ENCODE assay signal across 1 cellular context in the genomic region with DNA sequence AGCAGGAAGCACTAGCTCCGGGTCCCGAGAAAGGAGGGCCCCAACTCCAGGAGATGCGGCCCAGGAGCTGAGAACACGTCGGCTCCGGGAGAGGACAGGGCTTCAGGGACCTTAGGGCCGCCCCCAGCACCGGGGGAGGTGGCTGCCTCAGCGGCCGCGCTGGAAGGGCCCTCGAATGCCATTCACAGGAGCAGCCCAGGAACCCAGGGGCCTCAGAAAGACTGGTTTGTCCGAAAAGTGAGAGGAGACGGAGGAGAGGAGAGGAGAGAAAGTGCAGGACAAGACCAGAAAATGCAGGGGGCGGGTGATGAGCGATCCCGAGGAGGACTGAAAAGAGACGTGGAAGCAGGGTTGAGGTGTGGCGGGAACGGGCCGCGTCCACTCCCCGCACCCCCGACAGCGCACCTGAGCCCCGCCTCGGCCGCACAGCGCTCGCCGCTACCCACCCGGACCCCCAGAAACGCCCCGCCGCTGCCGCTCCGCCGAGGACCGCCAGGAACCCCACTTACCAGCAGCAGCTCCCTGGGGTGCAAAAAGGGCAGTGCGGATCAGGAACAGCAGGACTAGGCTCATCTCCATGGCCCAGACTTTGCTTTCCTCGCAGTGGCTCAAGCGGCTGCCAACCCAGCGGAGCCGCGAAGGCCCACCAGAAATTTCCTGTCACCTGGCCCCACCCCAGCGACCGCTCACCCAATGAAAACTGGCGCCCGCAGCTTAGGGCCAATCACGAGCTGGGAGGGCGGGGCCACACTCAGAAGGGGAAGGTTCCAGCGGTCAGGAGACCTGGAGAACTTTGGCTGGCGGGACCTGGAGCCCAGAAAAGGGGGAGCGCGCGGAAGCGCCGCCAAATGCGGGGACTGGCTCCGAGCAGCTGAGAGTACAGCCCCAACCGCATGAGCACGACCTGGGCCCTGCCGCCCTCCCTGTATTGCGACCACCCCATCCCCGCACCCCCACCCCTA.
TF ChIP-seq lines count a peak whose summit lies in the region.

No MANE protein-coding gene starts in this region.

TF ChIP-seq in HepG2, 621 proteins besides CTCF, POLR2A, EP300 and RAD21 (continued from another document and continues in another):
- TF ChIP-seq, protein P1, sequence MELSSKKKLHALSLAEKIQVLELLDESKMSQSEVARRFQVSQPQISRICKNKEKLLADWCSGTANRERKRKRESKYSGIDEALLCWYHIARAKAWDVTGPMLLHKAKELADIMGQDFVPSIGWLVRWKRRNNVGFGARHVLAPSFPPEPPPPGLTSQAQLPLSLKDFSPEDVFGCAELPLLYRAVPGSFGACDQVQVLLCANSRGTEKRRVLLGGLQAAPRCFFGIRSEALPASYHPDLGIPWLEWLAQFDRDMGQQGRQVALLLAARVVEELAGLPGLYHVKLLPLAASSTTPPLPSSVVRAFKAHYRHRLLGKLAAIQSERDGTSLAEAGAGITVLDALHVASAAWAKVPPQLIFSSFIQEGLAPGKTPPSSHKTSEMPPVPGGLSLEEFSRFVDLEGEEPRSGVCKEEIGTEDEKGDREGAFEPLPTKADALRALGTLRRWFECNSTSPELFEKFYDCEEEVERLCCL (CRISPR knock-in tag; IDR thresholded peaks at IDR 0.05; ENCODE audit: borderline replicate concordance), result peak; percentile 75; the same call in 1 of the 2 replicates
- TF ChIP-seq SRY (CRISPR knock-in tag; IDR thresholded peaks at IDR 0.05) (peak; percentile 35; the same call in 1 of the 2 replicates), SP2 (CRISPR knock-in tag; IDR thresholded peaks at IDR 0.05) (peak; percentile 87), KDM3A (CRISPR knock-in tag; IDR thresholded peaks at IDR 0.05; ENCODE audit: low read depth) (no peak), ZNF33A (CRISPR knock-in tag; IDR thresholded peaks at IDR 0.05; ENCODE audit: borderline replicate concordance) (no peak), LBX2 (CRISPR knock-in tag; IDR thresholded peaks at IDR 0.05; ENCODE audit: borderline replicate concordance) (peak; percentile 34; the same call in 1 of the 2 replicates), IRX3 (CRISPR knock-in tag; IDR thresholded peaks at IDR 0.05; ENCODE audit: borderline replicate concordance, low read depth) (peak; percentile 58; the same call in 1 of the 2 replicates), SNAPC2 (CRISPR knock-in tag; IDR thresholded peaks at IDR 0.05) (0 out of 2 replicates have a peak, but pooled peaks have one; percentile 65), ZNF367 (CRISPR knock-in tag; IDR thresholded peaks at IDR 0.05; ENCODE audit: borderline replicate concordance) (no peak; the same call in 1 of the 2 replicates), ZBTB46 (CRISPR knock-in tag; IDR thresholded peaks at IDR 0.05; ENCODE audit: borderline replicate concordance) (peak; percentile 59; the same call in 1 of the 2 replicates), ATF7 (IDR thresholded peaks at IDR 0.05) (no peak), ATF7 (CRISPR knock-in tag; IDR thresholded peaks at IDR 0.05) (0 out of 2 replicates have a peak, but pooled peaks have one; percentile 31), ZSCAN30 (CRISPR knock-in tag; IDR thresholded peaks at IDR 0.05) (no peak), ZNF317 (CRISPR knock-in tag; IDR thresholded peaks at IDR 0.05) (no peak), ZNF891 (CRISPR knock-in tag; IDR thresholded peaks at IDR 0.05) (peak; percentile 69; the same call in 1 of the 2 replicates), PREB (CRISPR knock-in tag; IDR thresholded peaks at IDR 0.05) (no peak), ZMYM2 (CRISPR knock-in tag; IDR thresholded peaks at IDR 0.05) (no peak), GABPA (IDR thresholded peaks at IDR 0.05; ENCODE audit: low read depth, low read length) (no peak), GABPA (CRISPR knock-in tag; IDR thresholded peaks at IDR 0.05; ENCODE audit: low read depth) (0 out of 2 replicates have a peak, but pooled peaks have one; percentile 41), BCL6 (CRISPR knock-in tag; IDR thresholded peaks at IDR 0.05) (no peak), CCDC6 (CRISPR knock-in tag; IDR thresholded peaks at IDR 0.05) (peak; percentile 64; the same call in 1 of the 2 replicates), ZFP90 (CRISPR knock-in tag; IDR thresholded peaks at IDR 0.05; ENCODE audit: borderline replicate concordance) (no peak), PCBP2 (optimal IDR thresholded peaks at IDR 0.05; ENCODE audit: low read depth, low read length, poor library complexity, severe bottlenecking) (no peak), MED13 (CRISPR knock-in tag; IDR thresholded peaks at IDR 0.05) (no peak), ARHGAP35 (CRISPR knock-in tag; IDR thresholded peaks at IDR 0.05; ENCODE audit: borderline replicate concordance) (0 out of 2 replicates have a peak, but pooled peaks have one; percentile 21), ZNF17 (CRISPR knock-in tag; IDR thresholded peaks at IDR 0.05) (no peak), ZNF430 (CRISPR knock-in tag; IDR thresholded peaks at IDR 0.05) (0 out of 2 replicates have a peak, but pooled peaks have one; percentile 25), ZNF788 (CRISPR knock-in tag; IDR thresholded peaks at IDR 0.05; ENCODE audit: borderline replicate concordance) (peak; percentile 94; the same call in 1 of the 2 replicates), ZNF20 (CRISPR knock-in tag; IDR thresholded peaks at IDR 0.05) (0 out of 2 replicates have a peak, but pooled peaks have one; percentile 40), RFX3 (CRISPR knock-in tag; IDR thresholded peaks at IDR 0.05) (no peak), CEBPG (CRISPR knock-in tag; IDR thresholded peaks at IDR 0.05) (no peak), XBP1 (CRISPR knock-in tag; IDR thresholded peaks at IDR 0.05) (no peak), MIER2 (CRISPR knock-in tag; IDR thresholded peaks at IDR 0.05) (no peak), REPIN1 (CRISPR knock-in tag; IDR thresholded peaks at IDR 0.05; ENCODE audit: borderline replicate concordance, low read depth) (peak; percentile 77)
- TF ChIP-seq, protein P2, sequence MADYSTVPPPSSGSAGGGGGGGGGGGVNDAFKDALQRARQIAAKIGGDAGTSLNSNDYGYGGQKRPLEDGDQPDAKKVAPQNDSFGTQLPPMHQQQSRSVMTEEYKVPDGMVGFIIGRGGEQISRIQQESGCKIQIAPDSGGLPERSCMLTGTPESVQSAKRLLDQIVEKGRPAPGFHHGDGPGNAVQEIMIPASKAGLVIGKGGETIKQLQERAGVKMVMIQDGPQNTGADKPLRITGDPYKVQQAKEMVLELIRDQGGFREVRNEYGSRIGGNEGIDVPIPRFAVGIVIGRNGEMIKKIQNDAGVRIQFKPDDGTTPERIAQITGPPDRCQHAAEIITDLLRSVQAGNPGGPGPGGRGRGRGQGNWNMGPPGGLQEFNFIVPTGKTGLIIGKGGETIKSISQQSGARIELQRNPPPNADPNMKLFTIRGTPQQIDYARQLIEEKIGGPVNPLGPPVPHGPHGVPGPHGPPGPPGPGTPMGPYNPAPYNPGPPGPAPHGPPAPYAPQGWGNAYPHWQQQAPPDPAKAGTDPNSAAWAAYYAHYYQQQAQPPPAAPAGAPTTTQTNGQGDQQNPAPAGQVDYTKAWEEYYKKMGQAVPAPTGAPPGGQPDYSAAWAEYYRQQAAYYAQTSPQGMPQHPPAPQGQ (CRISPR knock-in tag; IDR thresholded peaks at IDR 0.05; ENCODE audit: borderline replicate concordance), result no peak
- TF ChIP-seq, protein P3, sequence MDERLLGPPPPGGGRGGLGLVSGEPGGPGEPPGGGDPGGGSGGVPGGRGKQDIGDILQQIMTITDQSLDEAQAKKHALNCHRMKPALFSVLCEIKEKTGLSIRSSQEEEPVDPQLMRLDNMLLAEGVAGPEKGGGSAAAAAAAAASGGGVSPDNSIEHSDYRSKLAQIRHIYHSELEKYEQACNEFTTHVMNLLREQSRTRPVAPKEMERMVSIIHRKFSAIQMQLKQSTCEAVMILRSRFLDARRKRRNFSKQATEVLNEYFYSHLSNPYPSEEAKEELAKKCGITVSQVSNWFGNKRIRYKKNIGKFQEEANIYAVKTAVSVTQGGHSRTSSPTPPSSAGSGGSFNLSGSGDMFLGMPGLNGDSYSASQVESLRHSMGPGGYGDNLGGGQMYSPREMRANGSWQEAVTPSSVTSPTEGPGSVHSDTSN (CRISPR knock-in tag; IDR thresholded peaks at IDR 0.05), result peak; percentile 20; the same call in 1 of the 2 replicates
- TF ChIP-seq, protein P4, sequence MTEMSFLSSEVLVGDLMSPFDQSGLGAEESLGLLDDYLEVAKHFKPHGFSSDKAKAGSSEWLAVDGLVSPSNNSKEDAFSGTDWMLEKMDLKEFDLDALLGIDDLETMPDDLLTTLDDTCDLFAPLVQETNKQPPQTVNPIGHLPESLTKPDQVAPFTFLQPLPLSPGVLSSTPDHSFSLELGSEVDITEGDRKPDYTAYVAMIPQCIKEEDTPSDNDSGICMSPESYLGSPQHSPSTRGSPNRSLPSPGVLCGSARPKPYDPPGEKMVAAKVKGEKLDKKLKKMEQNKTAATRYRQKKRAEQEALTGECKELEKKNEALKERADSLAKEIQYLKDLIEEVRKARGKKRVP (CRISPR knock-in tag; IDR thresholded peaks at IDR 0.05), result no peak
- TF ChIP-seq, protein P5, sequence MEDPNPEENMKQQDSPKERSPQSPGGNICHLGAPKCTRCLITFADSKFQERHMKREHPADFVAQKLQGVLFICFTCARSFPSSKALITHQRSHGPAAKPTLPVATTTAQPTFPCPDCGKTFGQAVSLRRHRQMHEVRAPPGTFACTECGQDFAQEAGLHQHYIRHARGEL (CRISPR knock-in tag; IDR thresholded peaks at IDR 0.05), result peak; percentile 79; the same call in 1 of the 2 replicates
- TF ChIP-seq, protein P6, sequence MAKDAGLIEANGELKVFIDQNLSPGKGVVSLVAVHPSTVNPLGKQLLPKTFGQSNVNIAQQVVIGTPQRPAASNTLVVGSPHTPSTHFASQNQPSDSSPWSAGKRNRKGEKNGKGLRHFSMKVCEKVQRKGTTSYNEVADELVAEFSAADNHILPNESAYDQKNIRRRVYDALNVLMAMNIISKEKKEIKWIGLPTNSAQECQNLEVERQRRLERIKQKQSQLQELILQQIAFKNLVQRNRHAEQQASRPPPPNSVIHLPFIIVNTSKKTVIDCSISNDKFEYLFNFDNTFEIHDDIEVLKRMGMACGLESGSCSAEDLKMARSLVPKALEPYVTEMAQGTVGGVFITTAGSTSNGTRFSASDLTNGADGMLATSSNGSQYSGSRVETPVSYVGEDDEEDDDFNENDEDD (CRISPR knock-in tag; IDR thresholded peaks at IDR 0.05; ENCODE audit: borderline replicate concordance), result peak; percentile 67
- TF ChIP-seq, protein P7, sequence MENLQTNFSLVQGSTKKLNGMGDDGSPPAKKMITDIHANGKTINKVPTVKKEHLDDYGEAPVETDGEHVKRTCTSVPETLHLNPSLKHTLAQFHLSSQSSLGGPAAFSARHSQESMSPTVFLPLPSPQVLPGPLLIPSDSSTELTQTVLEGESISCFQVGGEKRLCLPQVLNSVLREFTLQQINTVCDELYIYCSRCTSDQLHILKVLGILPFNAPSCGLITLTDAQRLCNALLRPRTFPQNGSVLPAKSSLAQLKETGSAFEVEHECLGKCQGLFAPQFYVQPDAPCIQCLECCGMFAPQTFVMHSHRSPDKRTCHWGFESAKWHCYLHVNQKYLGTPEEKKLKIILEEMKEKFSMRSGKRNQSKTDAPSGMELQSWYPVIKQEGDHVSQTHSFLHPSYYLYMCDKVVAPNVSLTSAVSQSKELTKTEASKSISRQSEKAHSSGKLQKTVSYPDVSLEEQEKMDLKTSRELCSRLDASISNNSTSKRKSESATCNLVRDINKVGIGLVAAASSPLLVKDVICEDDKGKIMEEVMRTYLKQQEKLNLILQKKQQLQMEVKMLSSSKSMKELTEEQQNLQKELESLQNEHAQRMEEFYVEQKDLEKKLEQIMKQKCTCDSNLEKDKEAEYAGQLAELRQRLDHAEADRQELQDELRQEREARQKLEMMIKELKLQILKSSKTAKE (CRISPR knock-in tag; IDR thresholded peaks at IDR 0.05; ENCODE audit: borderline replicate concordance), result no peak
